ENCODE assay signal across 8 cellular contexts in the genomic region with DNA sequence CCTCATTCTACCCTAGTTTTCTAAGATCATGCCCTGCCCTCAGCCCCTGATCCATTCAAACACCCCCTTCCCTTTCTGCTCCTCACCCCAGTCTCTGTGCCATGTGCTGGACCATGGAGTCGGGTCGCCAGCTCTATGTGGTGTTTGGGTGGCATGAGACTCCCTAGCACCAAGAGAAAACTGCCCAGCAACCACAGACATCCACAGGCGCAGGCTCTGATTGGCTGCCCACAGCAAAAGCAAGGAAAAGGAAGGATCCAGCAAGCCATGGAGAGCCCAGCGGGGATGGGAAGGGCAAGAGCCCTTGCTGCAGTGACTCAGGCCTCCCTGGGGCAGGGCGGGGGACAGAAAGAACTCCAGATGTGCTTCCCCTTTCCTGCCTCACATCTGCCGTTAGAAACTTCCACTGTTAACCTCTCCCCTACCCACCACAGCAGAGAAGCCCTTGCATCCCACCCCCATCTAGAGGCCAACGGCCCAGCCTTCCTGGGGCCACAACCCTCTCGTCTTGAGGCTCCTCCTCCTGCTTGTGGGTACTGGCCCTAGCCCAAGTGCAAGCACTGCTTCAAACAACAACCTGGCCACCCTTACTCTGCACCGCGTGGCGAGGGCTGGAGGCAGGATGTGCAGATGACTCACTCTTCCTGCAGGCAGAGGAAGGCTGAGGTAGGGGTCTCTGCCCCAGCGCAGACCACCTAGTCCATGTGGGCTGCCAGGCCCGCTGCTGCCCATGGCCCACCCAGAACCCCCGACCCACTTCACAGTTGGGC. TPM values are rescaled to one million over a fixed set of nuclear protein-coding genes. Genes with fewer than 3 reads are reported as not detected.
A peak's percentile ranks its signal among the peaks of the same experiment; 100 is the strongest.
DNase-seq lines count a peak whose midpoint lies in the region; ATAC-seq, FAIRE-seq and TF ChIP-seq lines count a peak whose summit lies in the region.

No MANE protein-coding gene starts in this region.

- WGBS in A549 (ENCODE audit: missing lambda C conversion rate), result 2% methylated on average over 12 of the region's 14 CpGs
- WGBS in transverse colon (ENCODE audit: low coverage in 1 of 2), 2 donors, result 3% methylated on average over 14 of the region's 14 CpGs; no CpG with 5 or more reads in 1 of the 2 donors

- DNase-seq in A549 (ENCODE audit: low read depth in 1 of 2, low spot score in 1 of 2) (peak; percentile 95 to 99), RPMI8226 (peak; percentile 99), fibroblast of the conjunctiva (ENCODE audit: low read depth) (peak; percentile 97), non-pigmented ciliary epithelial cell (ENCODE audit: low read depth) (peak; percentile 67), transverse colon (peak; percentile 90)
- peak; percentile 91 for DNase-seq in activated effector memory CD4-positive, alpha-beta T cell treated with anti-CD3 and anti-CD28 coated beads, Interleukin-2, amount 50 U/mL, for 16 hours

- H3K4me3 ChIP-seq in A549 (peak overlapping the region; percentile 4; the same call in 1 of the 3 replicates), transverse colon (peak overlapping the region in 2 of 4 donors; percentile 0 to 6)

- peaks cover 0 to 11% (median 3%) of the 10 kb centered on the region in 4 donors for H3K36me3 ChIP-seq in transverse colon

- TF ChIP-seq EP300 in A549 (IDR thresholded peaks at IDR 0.05), result no peak
- TF ChIP-seq EP300 in transverse colon (IDR thresholded peaks at IDR 0.05; ENCODE audit: low read depth), result no peak

- peak in 1 of 2 experiments; percentile 10; a peak in 1 of 5 replicates for TF ChIP-seq RAD21 in A549 (conservative IDR thresholded peaks at IDR 0.05 in 1 of 2, IDR thresholded peaks at IDR 0.05 in 1 of 2)

- H3K4me1 ChIP-seq in A549 (peaks cover 96% of the 10 kb centered on the region), transverse colon (peaks cover 73 to 86% (median 80%) of the 10 kb centered on the region in 4 donors)

- ATAC-seq in A549 (peak; percentile 55 to 76), GM18520 (IDR thresholded peaks at IDR 0.05; ENCODE audit: unreplicated experiment) (peak; percentile 23), HG03378 (IDR thresholded peaks at IDR 0.05; ENCODE audit: unreplicated experiment) (peak; percentile 32)

- intact Hi-C loops in transverse colon (cut with DNase I; ENCODE audit: low total_unique reads), result no loop called here

- TF ChIP-seq POLR2A in A549 (IDR thresholded peaks at IDR 0.05; ENCODE audit: low read length), result no peak
- TF ChIP-seq POLR2A in transverse colon (IDR thresholded peaks at IDR 0.05), result peak; percentile 31

- peak overlapping the region; percentile 86 for H3K4me2 ChIP-seq in A549

- CTCF ChIA-PET in A549 (lab: Yijun Ruan, JAX), result interaction anchor here (1.3 to 12.6 kb wide), 7 partner anchors 10 to 163 kb away, joined by 4 to 296 read pairs (median 46); a partner anchor contains a TSS

- H3K27ac ChIP-seq in A549, result peak overlapping the region; percentile 90 to 94
- H3K27ac ChIP-seq in transverse colon, result peak overlapping the region; percentile 96 to 100 (median 97)

- FAIRE-seq in A549 (lab: Jason Lieb, UNC), result no peak

- POLR2A ChIA-PET in A549 (lab: Yijun Ruan, JAX), result interaction anchor here (1.1 to 4.1 kb wide), 5 partner anchors 10 to 35 kb away, joined by 3 to 31 read pairs (median 9); a partner anchor contains a TSS

- no peaks in the 10 kb centered on the region for H3K27me3 ChIP-seq in transverse colon

- in situ Hi-C loops in transverse colon (cut with MboI; ENCODE audit: low pct_ligation_motif_present in 1 of 4, low pct_unique_long_range_greater_than_20kb in 1 of 4, low sequenced_read_pairs in 3 of 4), result loop anchor here in 2 of 4 donors (10.0 kb wide), 1 partner anchor 131 kb away; no protein-coding TSS in a partner anchor

- no peaks in the 10 kb centered on the region for H3K9me3 ChIP-seq in A549
- H3K9me3 ChIP-seq in transverse colon, result no peaks in the 10 kb centered on the region

- TF ChIP-seq CTCF in A549 (IDR thresholded peaks at IDR 0.05) (no peak), transverse colon (IDR thresholded peaks at IDR 0.05) (no peak)

TF ChIP-seq in A549, 52 proteins besides CTCF, POLR2A, EP300 and RAD21 (continues in another document):
- TF ChIP-seq HEYL (CRISPR knock-in tag; IDR thresholded peaks at IDR 0.05), result no peak
- TF ChIP-seq, protein P1, sequence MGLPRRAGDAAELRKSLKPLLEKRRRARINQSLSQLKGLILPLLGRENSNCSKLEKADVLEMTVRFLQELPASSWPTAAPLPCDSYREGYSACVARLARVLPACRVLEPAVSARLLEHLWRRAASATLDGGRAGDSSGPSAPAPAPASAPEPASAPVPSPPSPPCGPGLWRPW (IDR thresholded peaks at IDR 0.05), result no peak
- peak; percentile 25 to 70; a peak in 4 of 5 replicates for TF ChIP-seq JUN (IDR thresholded peaks at IDR 0.05)
- no peak for TF ChIP-seq EHF (CRISPR knock-in tag; IDR thresholded peaks at IDR 0.05)
- TF ChIP-seq ZSCAN20 (CRISPR knock-in tag; IDR thresholded peaks at IDR 0.05), result no peak
- TF ChIP-seq, protein P2, sequence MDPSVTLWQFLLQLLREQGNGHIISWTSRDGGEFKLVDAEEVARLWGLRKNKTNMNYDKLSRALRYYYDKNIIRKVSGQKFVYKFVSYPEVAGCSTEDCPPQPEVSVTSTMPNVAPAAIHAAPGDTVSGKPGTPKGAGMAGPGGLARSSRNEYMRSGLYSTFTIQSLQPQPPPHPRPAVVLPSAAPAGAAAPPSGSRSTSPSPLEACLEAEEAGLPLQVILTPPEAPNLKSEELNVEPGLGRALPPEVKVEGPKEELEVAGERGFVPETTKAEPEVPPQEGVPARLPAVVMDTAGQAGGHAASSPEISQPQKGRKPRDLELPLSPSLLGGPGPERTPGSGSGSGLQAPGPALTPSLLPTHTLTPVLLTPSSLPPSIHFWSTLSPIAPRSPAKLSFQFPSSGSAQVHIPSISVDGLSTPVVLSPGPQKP (IDR thresholded peaks at IDR 0.05; ENCODE audit: low read depth, low read length), result no peak
- no peak for TF ChIP-seq RCOR1 (IDR thresholded peaks at IDR 0.05; ENCODE audit: low read depth, low read length)
- no peak for TF ChIP-seq NFE2L2 (conservative IDR thresholded peaks at IDR 0.05; ENCODE audit: low read length)
- TF ChIP-seq NR3C1 (IDR thresholded peaks at IDR 0.05), result no peak
- TF ChIP-seq, protein P3, sequence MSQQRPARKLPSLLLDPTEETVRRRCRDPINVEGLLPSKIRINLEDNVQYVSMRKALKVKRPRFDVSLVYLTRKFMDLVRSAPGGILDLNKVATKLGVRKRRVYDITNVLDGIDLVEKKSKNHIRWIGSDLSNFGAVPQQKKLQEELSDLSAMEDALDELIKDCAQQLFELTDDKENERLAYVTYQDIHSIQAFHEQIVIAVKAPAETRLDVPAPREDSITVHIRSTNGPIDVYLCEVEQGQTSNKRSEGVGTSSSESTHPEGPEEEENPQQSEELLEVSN (IDR thresholded peaks at IDR 0.05; ENCODE audit: borderline replicate concordance, low read depth), result peak; percentile 87; the same call in 1 of the 2 replicates
- TF ChIP-seq, protein P4, sequence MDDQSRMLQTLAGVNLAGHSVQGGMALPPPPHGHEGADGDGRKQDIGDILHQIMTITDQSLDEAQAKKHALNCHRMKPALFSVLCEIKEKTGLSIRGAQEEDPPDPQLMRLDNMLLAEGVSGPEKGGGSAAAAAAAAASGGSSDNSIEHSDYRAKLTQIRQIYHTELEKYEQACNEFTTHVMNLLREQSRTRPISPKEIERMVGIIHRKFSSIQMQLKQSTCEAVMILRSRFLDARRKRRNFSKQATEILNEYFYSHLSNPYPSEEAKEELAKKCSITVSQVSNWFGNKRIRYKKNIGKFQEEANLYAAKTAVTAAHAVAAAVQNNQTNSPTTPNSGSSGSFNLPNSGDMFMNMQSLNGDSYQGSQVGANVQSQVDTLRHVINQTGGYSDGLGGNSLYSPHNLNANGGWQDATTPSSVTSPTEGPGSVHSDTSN (IDR thresholded peaks at IDR 0.05), result no peak; the same call in 1 of the 2 replicates
- TF ChIP-seq KDM5A (IDR thresholded peaks at IDR 0.05), result no peak

RNA-seq across cellular contexts. Expression of a gene that starts 9.7 kb away (rescaled TPM):
- 82.0 and 98.0 TPM in 2 replicates for polyA plus RNA-seq in A549 (2011; rRNA removed)
- polyA plus RNA-seq in A549 (2012; cell fraction: cytosol; rRNA removed), result 26.1 and 27.2 TPM in 2 replicates
- polyA plus RNA-seq in A549 (2012; cell fraction: nucleus; rRNA removed), result 55.0 and 96.0 TPM in 2 replicates
- polyA plus RNA-seq in A549 (2017; fragmentation: RNase III; extraction: RNeasy Plus Mini Kit Qiagen cat#74134 plus additional on column Dnase treatment), result 41.5 to 62.9 TPM (median 43.3 TPM) in 3 replicates
- polyA minus RNA-seq in A549 (2011; rRNA and poly(A)+ RNA removed), result 179 and 182 TPM in 2 replicates
- 1,000 to 10,000 TPM in 1 of 4 donors, 100 to 1,000 TPM in 3; 561 to 1,032 (median 742) TPM for total RNA-seq in transverse colon

RNA-seq across cellular contexts. Expression of a gene that starts 17.4 kb away (rescaled TPM):
- 1,728 and 1,795 TPM in 2 replicates for polyA plus RNA-seq in A549 (2011; rRNA removed)
- polyA plus RNA-seq in A549 (2012; cell fraction: cytosol; rRNA removed), result 1,512 and 1,621 TPM in 2 replicates
- 865 and 1,060 TPM in 2 replicates for polyA plus RNA-seq in A549 (2012; cell fraction: nucleus; rRNA removed)
- 1,570 to 1,588 TPM (median 1,580 TPM) in 3 replicates for polyA plus RNA-seq in A549 (2017; fragmentation: RNase III; extraction: RNeasy Plus Mini Kit Qiagen cat#74134 plus additional on column Dnase treatment)
- polyA minus RNA-seq in A549 (2011; rRNA and poly(A)+ RNA removed), result 1,998 and 2,695 TPM in 2 replicates
- 1,000 to 10,000 TPM in 3 of 4 donors, 100 to 1,000 TPM in 1; 337 to 1,276 (median 1,207) TPM for total RNA-seq in transverse colon

RNA-seq across cellular contexts. Expression of a gene that starts 35.0 kb away (rescaled TPM):
- polyA plus RNA-seq in A549 (2011; rRNA removed) (12.9 and 15.5 TPM in 2 replicates), A549 (2017; fragmentation: RNase III; extraction: RNeasy Plus Mini Kit Qiagen cat#74134 plus additional on column Dnase treatment) (9.9 to 11.7 TPM (median 11.1 TPM) in 3 replicates)
- polyA plus RNA-seq in A549 (2012; cell fraction: cytosol; rRNA removed), result 8.9 and 9.9 TPM in 2 replicates
- 30.4 and 31.6 TPM in 2 replicates for polyA plus RNA-seq in A549 (2012; cell fraction: nucleus; rRNA removed)
- 9.4 and 11.7 TPM in 2 replicates for polyA minus RNA-seq in A549 (2011; rRNA and poly(A)+ RNA removed)
- total RNA-seq in transverse colon, result 10 to 100 TPM in 2 of 4 donors, 1 to 10 TPM in 2; 6.0 to 12.4 (median 9.8) TPM

RNA-seq across cellular contexts. Expression of a gene that starts 45.4 kb away (rescaled TPM):
- polyA plus RNA-seq in A549 (2011; rRNA removed) (21.8 and 44.3 TPM in 2 replicates), A549 (2017; fragmentation: RNase III; extraction: RNeasy Plus Mini Kit Qiagen cat#74134 plus additional on column Dnase treatment) (79.3 to 85.0 TPM (median 84.5 TPM) in 3 replicates)
- polyA plus RNA-seq in A549 (2012; cell fraction: cytosol; rRNA removed), result 12.5 and 16.1 TPM in 2 replicates
- 25.7 and 48.5 TPM in 2 replicates for polyA plus RNA-seq in A549 (2012; cell fraction: nucleus; rRNA removed)
- 74.7 and 80.5 TPM in 2 replicates for polyA minus RNA-seq in A549 (2011; rRNA and poly(A)+ RNA removed)
- 10 to 100 TPM; 42.0 to 80.1 (median 62.1) TPM for total RNA-seq in transverse colon

RNA-seq across cellular contexts. Expression of a gene that starts 56.3 kb away (rescaled TPM):
- 15.2 and 19.7 TPM in 2 replicates for polyA plus RNA-seq in A549 (2011; rRNA removed)
- 16.7 and 22.6 TPM in 2 replicates for polyA plus RNA-seq in A549 (2012; cell fraction: cytosol; rRNA removed)
- 124 and 129 TPM in 2 replicates for polyA plus RNA-seq in A549 (2012; cell fraction: nucleus; rRNA removed)
- polyA plus RNA-seq in A549 (2017; fragmentation: RNase III; extraction: RNeasy Plus Mini Kit Qiagen cat#74134 plus additional on column Dnase treatment), result 21.4 to 28.0 TPM (median 27.2 TPM) in 3 replicates
- polyA minus RNA-seq in A549 (2011; rRNA and poly(A)+ RNA removed), result 15.4 and 16.7 TPM in 2 replicates
- total RNA-seq in transverse colon, result 10 to 100 TPM; 35.0 to 61.1 (median 44.9) TPM
